Comparison of ENCODE assay signal across 20 cellular contexts in the genomic region with DNA sequence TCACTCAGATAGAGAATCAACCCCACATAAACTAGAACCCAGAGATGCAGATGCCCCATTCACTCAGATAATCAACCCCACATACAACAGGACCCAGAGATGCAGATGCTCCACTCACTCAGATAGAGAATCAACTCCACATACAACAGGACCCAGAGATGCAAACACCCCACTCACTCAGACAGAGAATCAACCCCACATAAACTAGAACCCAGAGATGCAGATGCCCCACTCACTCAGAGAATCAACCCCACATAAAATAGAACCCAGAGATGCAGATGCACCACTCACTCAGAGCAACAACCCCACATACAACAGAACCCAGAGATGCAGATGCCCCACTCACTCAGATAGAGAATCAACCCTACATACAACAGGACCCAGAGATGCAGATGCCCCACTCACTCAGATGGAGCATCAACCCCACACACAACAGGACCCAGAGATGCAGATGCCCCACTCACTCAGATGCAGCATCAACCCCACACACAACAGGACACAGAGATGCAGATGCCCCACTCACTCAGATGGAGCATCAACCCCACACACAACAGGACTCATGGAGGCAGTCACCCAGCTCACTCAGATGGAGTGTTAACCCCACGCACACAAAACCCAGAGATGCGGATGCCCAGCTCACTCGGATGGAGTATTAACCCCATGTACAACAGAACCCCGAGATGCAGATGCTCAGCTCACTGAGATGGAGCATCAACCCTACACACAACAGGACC.
"Had no signal": no experiment of that assay in that cellular context is flagged by ENCODE, and none has a peak within 500 bp of the region (broad histone marks: within the 10 kb centered on the region; RNA-seq: fewer than 3 reads in every experiment).

No MANE protein-coding gene starts in this region.

- H3K36me3 ChIP-seq: uterus had no signal

- H3K27me3 ChIP-seq: colonic mucosa, uterus had no signal

- ATAC-seq: heart right ventricle; left lobe of liver; naive thymus-derived CD4-positive, alpha-beta T cell; sciatic nerve had no signal

- FAIRE-seq: frontal cortex, islet of Langerhans had no signal

- H3K9me3 ChIP-seq: colonic mucosa had no signal

- H3K4me3 ChIP-seq: colonic mucosa, heart right ventricle, spleen, uterus had no signal

- H3K27me3 Mint-ChIP-seq: naive thymus-derived CD4-positive, alpha-beta T cell had no signal

- H3K27ac ChIP-seq: colonic mucosa, heart right ventricle, spleen, uterus had no signal

- H3K9me3 Mint-ChIP-seq: type B pancreatic cell had no signal

- H3K27ac Mint-ChIP-seq: type B pancreatic cell had no signal

- H3K4me3 Mint-ChIP-seq: naive thymus-derived CD4-positive, alpha-beta T cell; neural crest cell; type B pancreatic cell had no signal

- H3K4me1 ChIP-seq: colonic mucosa, uterus had no signal

- DNase-seq: colonic mucosa; dermis blood vessel endothelial cell; heart right ventricle; hypothalamus; kidney glomerular epithelial cell; mammary epithelial cell; naive thymus-derived CD4-positive, alpha-beta T cell; posterior cingulate gyrus; spleen; stimulated activated CD4-positive, alpha-beta T cell treated with anti-CD3 and anti-CD28 coated beads, Interleukin-15, amount 100 ng/mL, for 24 hours; stimulated activated CD4-positive, alpha-beta T cell treated with anti-CD3 and anti-CD28 coated beads, Interleukin-2, amount 100 ng/mL, for 24 hours; stimulated activated CD4-positive, alpha-beta T cell treated with anti-CD3 and anti-CD28 coated beads, Interleukin-4, amount 100 ng/mL, for 4 hours; stimulated activated naive CD4-positive, alpha-beta T cell; uterus had no signal
